In genomic region chr18:24263078-24263477, GRCh38 we compare ENCODE assay signal across 21 cellular contexts.
"Had no signal": no experiment of that assay in that cellular context is flagged by ENCODE, and none has a peak within 500 bp of the region (broad histone marks: within the 10 kb centered on the region; RNA-seq: fewer than 3 reads in every experiment).

No MANE protein-coding gene starts in this region.

- H3K36me3 Mint-ChIP-seq: activated naive CD4-positive, alpha-beta T cell treated with anti-CD3 and anti-CD28 coated beads, Interleukin-2, amount 50 U/mL, for 24 hours had no signal

- ATAC-seq: activated T-cell treated with anti-CD3 and anti-CD28 coated beads, Interleukin-2, amount 50 U/mL, for 72 hours; effector memory CD8-positive, alpha-beta T cell; left cardiac atrium; stimulated activated naive CD8-positive, alpha-beta T cell treated with anti-CD3 and anti-CD28 coated beads, Interleukin-15, amount 100 ng/mL, for 72 hours had no signal

- FAIRE-seq: bronchial epithelial cell, islet of Langerhans had no signal

- H3K27ac Mint-ChIP-seq: activated naive CD4-positive, alpha-beta T cell treated with anti-CD3 and anti-CD28 coated beads, Interleukin-2, amount 50 U/mL, for 24 hours; activated T-cell treated with anti-CD3 and anti-CD28 coated beads, Interleukin-2, amount 50 U/mL, for 72 hours; effector memory CD8-positive, alpha-beta T cell; nephron progenitor cell; stimulated activated naive CD8-positive, alpha-beta T cell treated with anti-CD3 and anti-CD28 coated beads, Interleukin-15, amount 100 ng/mL, for 72 hours had no signal

- H3K36me3 ChIP-seq: right atrium auricular region had no signal

- H3K27ac ChIP-seq: skin epidermis, VCaP had no signal

- H3K27me3 Mint-ChIP-seq: activated naive CD4-positive, alpha-beta T cell treated with anti-CD3 and anti-CD28 coated beads, Interleukin-2, amount 50 U/mL, for 24 hours; stimulated activated naive CD8-positive, alpha-beta T cell treated with anti-CD3 and anti-CD28 coated beads, Interleukin-15, amount 100 ng/mL, for 72 hours had no signal

- H3K4me3 Mint-ChIP-seq: activated naive CD4-positive, alpha-beta T cell treated with anti-CD3 and anti-CD28 coated beads, Interleukin-2, amount 50 U/mL, for 24 hours; activated T-cell treated with anti-CD3 and anti-CD28 coated beads, Interleukin-2, amount 50 U/mL, for 72 hours; effector memory CD8-positive, alpha-beta T cell; nephron progenitor cell; stimulated activated naive CD8-positive, alpha-beta T cell treated with anti-CD3 and anti-CD28 coated beads, Interleukin-15, amount 100 ng/mL, for 72 hours had no signal

- DNase-seq: activated CD4-positive, alpha-beta T cell treated with anti-CD3 and anti-CD28 coated beads for 1 hour; activated effector memory CD4-positive, alpha-beta T cell treated with anti-CD3 and anti-CD28 coated beads, Interleukin-2, amount 50 U/mL, for 16 hours; activated T-cell treated with anti-CD3 and anti-CD28 coated beads, Interleukin-2, amount 50 U/mL, for 72 hours; dermis blood vessel endothelial cell; effector memory CD8-positive, alpha-beta T cell; hippocampal formation; left cardiac atrium; nephron progenitor cell; nucleus accumbens; stimulated activated CD4-positive, alpha-beta T cell treated with anti-CD3 and anti-CD28 coated beads, Interleukin-15, amount 100 ng/mL, for 24 hours; stimulated activated CD4-positive, alpha-beta T cell treated with anti-CD3 and anti-CD28 coated beads, Interleukin-4, amount 100 ng/mL, for 1 hour; stimulated activated naive CD8-positive, alpha-beta T cell treated with anti-CD3 and anti-CD28 coated beads, Interleukin-15, amount 100 ng/mL, for 72 hours; SW 1271; T-helper 2 cell had no signal

- H3K9me3 Mint-ChIP-seq: activated T-cell treated with anti-CD3 and anti-CD28 coated beads, Interleukin-2, amount 50 U/mL, for 72 hours; stimulated activated naive CD8-positive, alpha-beta T cell treated with anti-CD3 and anti-CD28 coated beads, Interleukin-15, amount 100 ng/mL, for 72 hours had no signal

- H3K27me3 ChIP-seq: right atrium auricular region had no signal

- H3K4me3 ChIP-seq: lung, right atrium auricular region, skin epidermis had no signal

- H3K4me1 Mint-ChIP-seq: activated naive CD4-positive, alpha-beta T cell treated with anti-CD3 and anti-CD28 coated beads, Interleukin-2, amount 50 U/mL, for 24 hours; stimulated activated naive CD8-positive, alpha-beta T cell treated with anti-CD3 and anti-CD28 coated beads, Interleukin-15, amount 100 ng/mL, for 72 hours had no signal
